ENCODE assay signal across 1 cellular context in the genomic region with DNA sequence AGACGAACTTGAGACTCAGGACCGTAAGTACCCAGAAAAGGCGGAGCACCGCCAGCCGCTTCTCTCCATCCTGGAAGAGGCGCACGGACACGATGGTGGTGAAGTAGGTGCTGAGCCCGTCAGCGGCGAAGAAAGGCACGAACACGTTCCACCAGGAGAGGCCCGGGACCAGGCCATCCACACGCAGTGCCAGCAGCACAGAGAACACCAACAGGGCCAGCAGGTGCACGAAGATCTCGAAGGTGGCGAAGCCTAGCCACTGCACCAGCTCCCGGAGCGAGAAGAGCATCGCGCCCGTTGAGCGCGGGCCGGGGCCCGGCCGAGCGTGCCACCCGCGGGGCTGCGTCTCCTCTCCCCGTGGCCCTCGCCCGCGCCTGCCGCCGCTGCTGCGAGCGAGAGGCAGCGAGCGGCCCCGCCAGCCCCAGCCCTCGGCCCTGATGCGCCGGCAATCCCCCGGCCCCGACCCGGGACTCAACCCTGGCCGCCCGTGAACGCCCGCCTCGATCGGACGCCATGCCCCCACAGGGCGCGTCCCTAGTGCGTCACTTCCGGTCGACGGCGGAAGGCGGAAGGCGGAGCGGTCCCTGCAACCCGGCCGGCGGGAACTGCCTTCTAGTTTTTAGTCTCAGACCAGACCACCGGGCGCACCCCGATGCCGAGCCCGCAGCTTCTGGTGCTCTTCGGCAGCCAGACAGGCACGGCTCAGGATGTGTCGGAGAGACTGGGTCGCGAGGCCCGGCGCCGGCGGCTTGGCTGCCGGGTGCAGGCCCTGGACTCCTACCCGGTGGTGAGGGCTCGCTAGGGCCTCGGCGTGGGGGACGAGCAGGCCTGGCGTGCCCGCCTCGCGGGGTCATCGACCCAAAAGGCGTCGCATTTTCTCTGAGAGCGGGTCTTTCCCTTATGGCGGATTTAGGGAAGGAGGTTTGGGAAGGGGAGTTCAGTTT.
TF ChIP-seq lines count a peak whose summit lies in the region.

TSS of gene NDOR1 (plus strand) at position 575 of the 944 bp plus-strand sequence. CDS start at position 653, 78 bp downstream.
A gene with protein sequence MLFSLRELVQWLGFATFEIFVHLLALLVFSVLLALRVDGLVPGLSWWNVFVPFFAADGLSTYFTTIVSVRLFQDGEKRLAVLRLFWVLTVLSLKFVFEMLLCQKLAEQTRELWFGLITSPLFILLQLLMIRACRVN (minus strand): TSS at position 523 of the 944 bp plus-strand sequence. CDS start 234 bp downstream, at position 289.

TF ChIP-seq in GM12878, 131 proteins besides CTCF, POLR2A, EP300 and RAD21 (continued from another document):
- TF ChIP-seq, protein P1, sequence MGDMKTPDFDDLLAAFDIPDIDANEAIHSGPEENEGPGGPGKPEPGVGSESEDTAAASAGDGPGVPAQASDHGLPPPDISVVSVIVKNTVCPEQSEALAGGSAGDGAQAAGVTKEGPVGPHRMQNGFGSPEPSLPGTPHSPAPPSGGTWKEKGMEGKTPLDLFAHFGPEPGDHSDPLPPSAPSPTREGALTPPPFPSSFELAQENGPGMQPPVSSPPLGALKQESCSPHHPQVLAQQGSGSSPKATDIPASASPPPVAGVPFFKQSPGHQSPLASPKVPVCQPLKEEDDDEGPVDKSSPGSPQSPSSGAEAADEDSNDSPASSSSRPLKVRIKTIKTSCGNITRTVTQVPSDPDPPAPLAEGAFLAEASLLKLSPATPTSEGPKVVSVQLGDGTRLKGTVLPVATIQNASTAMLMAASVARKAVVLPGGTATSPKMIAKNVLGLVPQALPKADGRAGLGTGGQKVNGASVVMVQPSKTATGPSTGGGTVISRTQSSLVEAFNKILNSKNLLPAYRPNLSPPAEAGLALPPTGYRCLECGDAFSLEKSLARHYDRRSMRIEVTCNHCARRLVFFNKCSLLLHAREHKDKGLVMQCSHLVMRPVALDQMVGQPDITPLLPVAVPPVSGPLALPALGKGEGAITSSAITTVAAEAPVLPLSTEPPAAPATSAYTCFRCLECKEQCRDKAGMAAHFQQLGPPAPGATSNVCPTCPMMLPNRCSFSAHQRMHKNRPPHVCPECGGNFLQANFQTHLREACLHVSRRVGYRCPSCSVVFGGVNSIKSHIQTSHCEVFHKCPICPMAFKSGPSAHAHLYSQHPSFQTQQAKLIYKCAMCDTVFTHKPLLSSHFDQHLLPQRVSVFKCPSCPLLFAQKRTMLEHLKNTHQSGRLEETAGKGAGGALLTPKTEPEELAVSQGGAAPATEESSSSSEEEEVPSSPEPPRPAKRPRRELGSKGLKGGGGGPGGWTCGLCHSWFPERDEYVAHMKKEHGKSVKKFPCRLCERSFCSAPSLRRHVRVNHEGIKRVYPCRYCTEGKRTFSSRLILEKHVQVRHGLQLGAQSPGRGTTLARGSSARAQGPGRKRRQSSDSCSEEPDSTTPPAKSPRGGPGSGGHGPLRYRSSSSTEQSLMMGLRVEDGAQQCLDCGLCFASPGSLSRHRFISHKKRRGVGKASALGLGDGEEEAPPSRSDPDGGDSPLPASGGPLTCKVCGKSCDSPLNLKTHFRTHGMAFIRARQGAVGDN (IDR thresholded peaks at IDR 0.05) = peak; percentile 71
- TF ChIP-seq, protein P2, sequence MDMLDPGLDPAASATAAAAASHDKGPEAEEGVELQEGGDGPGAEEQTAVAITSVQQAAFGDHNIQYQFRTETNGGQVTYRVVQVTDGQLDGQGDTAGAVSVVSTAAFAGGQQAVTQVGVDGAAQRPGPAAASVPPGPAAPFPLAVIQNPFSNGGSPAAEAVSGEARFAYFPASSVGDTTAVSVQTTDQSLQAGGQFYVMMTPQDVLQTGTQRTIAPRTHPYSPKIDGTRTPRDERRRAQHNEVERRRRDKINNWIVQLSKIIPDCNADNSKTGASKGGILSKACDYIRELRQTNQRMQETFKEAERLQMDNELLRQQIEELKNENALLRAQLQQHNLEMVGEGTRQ (IDR thresholded peaks at IDR 0.05; ENCODE audit: borderline replicate concordance, low read depth, low read length) = no peak
- TF ChIP-seq EED (IDR thresholded peaks at IDR 0.05; ENCODE audit: low read depth) (no peak), RUNX3 (IDR thresholded peaks at IDR 0.05; ENCODE audit: low read length) (peak; percentile 44), LARP7 (IDR thresholded peaks at IDR 0.05) (peak; percentile 96), SMC3 (IDR thresholded peaks at IDR 0.05; ENCODE audit: borderline replicate concordance, low read length) (no peak), CHD4 (IDR thresholded peaks at IDR 0.05) (no peak), SRF (IDR thresholded peaks at IDR 0.05; ENCODE audit: low read depth in 2 of 2, low read length in 2 of 2) (peak; percentile 57 to 93), RB1 (IDR thresholded peaks at IDR 0.05; ENCODE audit: borderline replicate concordance) (peak; percentile 98; the same call in 1 of the 2 replicates), SREBF2 (IDR thresholded peaks at IDR 0.05; ENCODE audit: low read length) (no peak), ETV6 (conservative IDR thresholded peaks at IDR 0.05 in 1 of 2, IDR thresholded peaks at IDR 0.05 in 1 of 2; ENCODE audit: borderline replicate concordance in 1 of 2, low read depth in 1 of 2) (no peak), GABPA (IDR thresholded peaks at IDR 0.05; ENCODE audit: low read depth) (peak; percentile 96), MAX (IDR thresholded peaks at IDR 0.05; ENCODE audit: low read depth, low read length) (peak; percentile 69; the same call in 1 of the 2 replicates), ZBTB33 (IDR thresholded peaks at IDR 0.05) (no peak), NR2C1 (IDR thresholded peaks at IDR 0.05) (peak; percentile 58), POLR2AphosphoS2 (IDR thresholded peaks at IDR 0.05; ENCODE audit: low read depth, low read length) (0 out of 2 replicates have a peak, but pooled peaks have one; percentile 54), SMAD1 (IDR thresholded peaks at IDR 0.05; ENCODE audit: low read depth, partially characterized antibody) (no peak), RELA (IDR thresholded peaks at IDR 0.05; ENCODE audit: borderline replicate concordance, partially characterized antibody) (peak; percentile 69), YY1 (IDR thresholded peaks at IDR 0.05; ENCODE audit: low read depth, low read length) (peak; percentile 97), ZNF217 (IDR thresholded peaks at IDR 0.05) (peak; percentile 31; the same call in 1 of the 2 replicates), SUZ12 (IDR thresholded peaks at IDR 0.05; ENCODE audit: unreplicated experiment) (no peak)
- TF ChIP-seq, protein P3, sequence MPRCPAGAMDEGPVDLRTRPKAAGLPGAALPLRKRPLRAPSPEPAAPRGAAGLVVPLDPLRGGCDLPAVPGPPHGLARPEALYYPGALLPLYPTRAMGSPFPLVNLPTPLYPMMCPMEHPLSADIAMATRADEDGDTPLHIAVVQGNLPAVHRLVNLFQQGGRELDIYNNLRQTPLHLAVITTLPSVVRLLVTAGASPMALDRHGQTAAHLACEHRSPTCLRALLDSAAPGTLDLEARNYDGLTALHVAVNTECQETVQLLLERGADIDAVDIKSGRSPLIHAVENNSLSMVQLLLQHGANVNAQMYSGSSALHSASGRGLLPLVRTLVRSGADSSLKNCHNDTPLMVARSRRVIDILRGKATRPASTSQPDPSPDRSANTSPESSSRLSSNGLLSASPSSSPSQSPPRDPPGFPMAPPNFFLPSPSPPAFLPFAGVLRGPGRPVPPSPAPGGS (IDR thresholded peaks at IDR 0.05; ENCODE audit: borderline replicate concordance, insufficient read depth, low read depth, low read length, poor library complexity, severe bottlenecking) = no peak
- TF ChIP-seq, protein P4, sequence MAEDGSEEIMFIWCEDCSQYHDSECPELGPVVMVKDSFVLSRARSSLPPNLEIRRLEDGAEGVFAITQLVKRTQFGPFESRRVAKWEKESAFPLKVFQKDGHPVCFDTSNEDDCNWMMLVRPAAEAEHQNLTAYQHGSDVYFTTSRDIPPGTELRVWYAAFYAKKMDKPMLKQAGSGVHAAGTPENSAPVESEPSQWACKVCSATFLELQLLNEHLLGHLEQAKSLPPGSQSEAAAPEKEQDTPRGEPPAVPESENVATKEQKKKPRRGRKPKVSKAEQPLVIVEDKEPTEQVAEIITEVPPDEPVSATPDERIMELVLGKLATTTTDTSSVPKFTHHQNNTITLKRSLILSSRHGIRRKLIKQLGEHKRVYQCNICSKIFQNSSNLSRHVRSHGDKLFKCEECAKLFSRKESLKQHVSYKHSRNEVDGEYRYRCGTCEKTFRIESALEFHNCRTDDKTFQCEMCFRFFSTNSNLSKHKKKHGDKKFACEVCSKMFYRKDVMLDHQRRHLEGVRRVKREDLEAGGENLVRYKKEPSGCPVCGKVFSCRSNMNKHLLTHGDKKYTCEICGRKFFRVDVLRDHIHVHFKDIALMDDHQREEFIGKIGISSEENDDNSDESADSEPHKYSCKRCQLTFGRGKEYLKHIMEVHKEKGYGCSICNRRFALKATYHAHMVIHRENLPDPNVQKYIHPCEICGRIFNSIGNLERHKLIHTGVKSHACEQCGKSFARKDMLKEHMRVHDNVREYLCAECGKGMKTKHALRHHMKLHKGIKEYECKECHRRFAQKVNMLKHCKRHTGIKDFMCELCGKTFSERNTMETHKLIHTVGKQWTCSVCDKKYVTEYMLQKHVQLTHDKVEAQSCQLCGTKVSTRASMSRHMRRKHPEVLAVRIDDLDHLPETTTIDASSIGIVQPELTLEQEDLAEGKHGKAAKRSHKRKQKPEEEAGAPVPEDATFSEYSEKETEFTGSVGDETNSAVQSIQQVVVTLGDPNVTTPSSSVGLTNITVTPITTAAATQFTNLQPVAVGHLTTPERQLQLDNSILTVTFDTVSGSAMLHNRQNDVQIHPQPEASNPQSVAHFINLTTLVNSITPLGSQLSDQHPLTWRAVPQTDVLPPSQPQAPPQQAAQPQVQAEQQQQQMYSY (CRISPR knock-in tag; IDR thresholded peaks at IDR 0.05) = no peak
- TF ChIP-seq, protein P5, sequence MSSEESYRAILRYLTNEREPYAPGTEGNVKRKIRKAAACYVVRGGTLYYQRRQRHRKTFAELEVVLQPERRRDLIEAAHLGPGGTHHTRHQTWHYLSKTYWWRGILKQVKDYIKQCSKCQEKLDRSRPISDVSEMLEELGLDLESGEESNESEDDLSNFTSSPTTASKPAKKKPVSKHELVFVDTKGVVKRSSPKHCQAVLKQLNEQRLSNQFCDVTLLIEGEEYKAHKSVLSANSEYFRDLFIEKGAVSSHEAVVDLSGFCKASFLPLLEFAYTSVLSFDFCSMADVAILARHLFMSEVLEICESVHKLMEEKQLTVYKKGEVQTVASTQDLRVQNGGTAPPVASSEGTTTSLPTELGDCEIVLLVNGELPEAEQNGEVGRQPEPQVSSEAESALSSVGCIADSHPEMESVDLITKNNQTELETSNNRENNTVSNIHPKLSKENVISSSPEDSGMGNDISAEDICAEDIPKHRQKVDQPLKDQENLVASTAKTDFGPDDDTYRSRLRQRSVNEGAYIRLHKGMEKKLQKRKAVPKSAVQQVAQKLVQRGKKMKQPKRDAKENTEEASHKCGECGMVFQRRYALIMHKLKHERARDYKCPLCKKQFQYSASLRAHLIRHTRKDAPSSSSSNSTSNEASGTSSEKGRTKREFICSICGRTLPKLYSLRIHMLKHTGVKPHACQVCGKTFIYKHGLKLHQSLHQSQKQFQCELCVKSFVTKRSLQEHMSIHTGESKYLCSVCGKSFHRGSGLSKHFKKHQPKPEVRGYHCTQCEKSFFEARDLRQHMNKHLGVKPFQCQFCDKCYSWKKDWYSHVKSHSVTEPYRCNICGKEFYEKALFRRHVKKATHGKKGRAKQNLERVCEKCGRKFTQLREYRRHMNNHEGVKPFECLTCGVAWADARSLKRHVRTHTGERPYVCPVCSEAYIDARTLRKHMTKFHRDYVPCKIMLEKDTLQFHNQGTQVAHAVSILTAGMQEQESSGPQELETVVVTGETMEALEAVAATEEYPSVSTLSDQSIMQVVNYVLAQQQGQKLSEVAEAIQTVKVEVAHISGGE (CRISPR knock-in tag; IDR thresholded peaks at IDR 0.05) = peak; percentile 57; the same call in 1 of the 2 replicates
- TF ChIP-seq, protein P6, sequence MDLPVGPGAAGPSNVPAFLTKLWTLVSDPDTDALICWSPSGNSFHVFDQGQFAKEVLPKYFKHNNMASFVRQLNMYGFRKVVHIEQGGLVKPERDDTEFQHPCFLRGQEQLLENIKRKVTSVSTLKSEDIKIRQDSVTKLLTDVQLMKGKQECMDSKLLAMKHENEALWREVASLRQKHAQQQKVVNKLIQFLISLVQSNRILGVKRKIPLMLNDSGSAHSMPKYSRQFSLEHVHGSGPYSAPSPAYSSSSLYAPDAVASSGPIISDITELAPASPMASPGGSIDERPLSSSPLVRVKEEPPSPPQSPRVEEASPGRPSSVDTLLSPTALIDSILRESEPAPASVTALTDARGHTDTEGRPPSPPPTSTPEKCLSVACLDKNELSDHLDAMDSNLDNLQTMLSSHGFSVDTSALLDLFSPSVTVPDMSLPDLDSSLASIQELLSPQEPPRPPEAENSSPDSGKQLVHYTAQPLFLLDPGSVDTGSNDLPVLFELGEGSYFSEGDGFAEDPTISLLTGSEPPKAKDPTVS (IDR thresholded peaks at IDR 0.05; ENCODE audit: low read depth, low read length) = no peak
